Comparison of ENCODE assay signal across 8 cellular contexts in genomic region chr1:31422505-31423319, GRCh38. TPM values are rescaled to one million over a fixed set of nuclear protein-coding genes. Genes with fewer than 3 reads are reported as not detected.
DNase-seq lines count a peak whose midpoint lies in the region; ATAC-seq and TF ChIP-seq lines count a peak whose summit lies in the region.

No MANE protein-coding gene starts in this region.

- H3K27me3 ChIP-seq in MG63: no peaks in the 10 kb centered on the region
- H3K27me3 ChIP-seq in adrenal gland: no peaks in the 10 kb centered on the region

- H3K9me3 ChIP-seq in MG63: no peaks in the 10 kb centered on the region
- no peaks in the 10 kb centered on the region for H3K9me3 ChIP-seq in adrenal gland (replicated peaks in 1 of 3)

- H3K27ac ChIP-seq in adrenal gland: peak overlapping the region in 4 of 5 donors; percentile 13 to 60 (median 57)

- 36 to 42% (median 38%) methylated on average over 15 of the region's 15 CpGs for WGBS in adrenal gland, 4 donors

- ATAC-seq in left ventricle myocardium superior (peak; percentile 82), GM19324 (IDR thresholded peaks at IDR 0.05; ENCODE audit: low FRiP score, unreplicated experiment) (no peak)

- peaks cover 27% of the 10 kb centered on the region for H3K36me3 ChIP-seq in MG63
- no peaks in the 10 kb centered on the region for H3K36me3 ChIP-seq in adrenal gland (replicated peaks in 1 of 2)

- TF ChIP-seq POLR2A in adrenal gland (IDR thresholded peaks at IDR 0.05): no peak

- H3K4me3 ChIP-seq in MG63 (no peak overlapping the region), adrenal gland (no peak overlapping the region), retinal pigment epithelial cell (ENCODE audit: low read length) (no peak overlapping the region)

- intact Hi-C loops in adrenal gland (cut with DNase I) (loop anchor here (5.0 to 10.0 kb wide), 2 partner anchors 122 to 240 kb away; no protein-coding TSS in a partner anchor), left ventricle myocardium superior (cut with micrococcal nuclease) (loop anchor here (10.0 kb wide), 1 partner anchor 238 kb away; no protein-coding TSS in a partner anchor)

- no peaks in the 10 kb centered on the region for H3K4me1 ChIP-seq in adrenal gland (replicated peaks in 1 of 2)

- TF ChIP-seq CTCF in adrenal gland (IDR thresholded peaks at IDR 0.05): peak; percentile 86 to 96 (median 94)
- TF ChIP-seq CTCF in retinal pigment epithelial cell (conservative IDR thresholded peaks at IDR 0.05; ENCODE audit: low read depth, low read length): peak; percentile 98

- peak; percentile 25 to 64 for DNase-seq in NCI-H187 (lab: John Stamatoyannopoulos, UW)
- DNase-seq in NCI-H187 treated with DMSO at 0.1 percent for 48 hours (lab: John Stamatoyannopoulos, UW): no peak
- DNase-seq in MG63: peak; percentile 82
- DNase-seq in SW480 (ENCODE audit: low spot score): peak; percentile 93
- peak; percentile 74 to 91 (median 82) for DNase-seq in adrenal gland
- peak; percentile 68 for DNase-seq in left ventricle myocardium superior
- DNase-seq in retinal pigment epithelial cell (ENCODE audit: low read depth): peak; percentile 43

RNA-seq across cellular contexts. Expression of gene SERINC2, which starts 9.7 kb away (rescaled TPM):
- 25.8 and 32.4 TPM in 2 replicates for total RNA-seq in MG63 (2014; rRNA removed; shearing (Covaris generic); ENCODE audit: low replicate concordance)
- total RNA-seq in adrenal gland (10 to 100 TPM; 12.5 to 35.8 (median 20.6) TPM), left ventricle myocardium superior (1.3 TPM)
- polyA plus RNA-seq in adrenal gland: 10 to 100 TPM in 2 of 3 donors, 1 to 10 TPM in 1; 8.3 to 34.0 (median 19.7) TPM

RNA-seq across cellular contexts. Expression of gene FABP3, which starts 49.8 kb away (rescaled TPM):
- 18.5 and 72.0 TPM in 2 replicates for total RNA-seq in MG63 (2014; rRNA removed; shearing (Covaris generic); ENCODE audit: low replicate concordance)
- total RNA-seq in adrenal gland (10 to 100 TPM; 23.8 to 87.9 (median 49.3) TPM), left ventricle myocardium superior (4,698 TPM)
- polyA plus RNA-seq in adrenal gland: 100 to 1,000 TPM in 2 of 3 donors, 10 to 100 TPM in 1; 56.7 to 233 (median 125) TPM

Comparison
In these comparisons a context has a peak if more than half of its experiments do, and no peak if none do; other contexts are left out.
1. RNA of gene FABP3, which starts 49.8 kb away (total RNA-seq): 4,698 TPM in left ventricle myocardium superior (single experiment); 18.5 to 72.0 TPM in MG63 and 23.8 to 87.9 TPM in adrenal gland; every median in the first group is over 10 times any median in the second.